Comparison of ENCODE assay signal across 9 cellular contexts in the genomic region with DNA sequence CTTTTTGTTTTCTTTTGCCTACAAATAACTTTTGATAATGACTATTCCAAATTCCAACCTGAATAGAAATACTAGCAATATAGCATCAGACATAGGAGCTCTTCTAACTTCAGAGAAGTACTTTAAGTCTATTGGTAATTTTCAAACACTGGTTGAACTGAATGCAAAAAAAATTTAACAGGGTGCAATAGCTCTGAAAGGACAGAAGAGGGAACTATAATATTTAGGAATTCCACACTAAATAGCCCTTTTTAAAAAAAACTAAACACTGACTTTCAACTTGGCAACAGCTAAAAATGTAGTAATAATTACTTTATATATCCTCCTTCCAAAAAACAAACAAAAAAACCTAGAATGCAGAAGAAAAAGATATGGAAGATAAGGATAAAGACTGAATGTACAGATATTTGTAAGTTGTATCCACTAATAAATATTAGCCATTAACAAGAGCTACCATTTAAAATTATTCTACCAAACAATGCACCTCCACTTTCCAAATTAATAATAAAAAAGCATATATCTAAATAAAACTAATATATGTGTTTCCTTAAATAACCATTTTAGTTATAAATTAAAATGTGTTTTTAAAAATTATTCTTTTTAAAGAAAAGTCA.
DNase-seq lines count a peak whose midpoint lies in the region; ATAC-seq, FAIRE-seq and TF ChIP-seq lines count a peak whose summit lies in the region.
"Had no signal": no experiment of that assay in that cellular context is flagged by ENCODE, and none has a peak within 500 bp of the region (broad histone marks: within the 10 kb centered on the region; RNA-seq: fewer than 3 reads in every experiment).

No MANE protein-coding gene starts in this region.

- TF ChIP-seq CTCF in A673 (conservative IDR thresholded peaks at IDR 0.05; ENCODE audit: low read depth, low read length) (peak; percentile 77), thoracic aorta (IDR thresholded peaks at IDR 0.05) (peak; percentile 46)

- H3K36me3 ChIP-seq in A673 (ENCODE audit: insufficient read depth, low read length, poor library complexity, severe bottlenecking): no peaks in the 10 kb centered on the region
- no peaks in the 10 kb centered on the region for H3K36me3 ChIP-seq in thoracic aorta

- no peak overlapping the region for H3K27ac Mint-ChIP-seq in activated CD4-positive, alpha-beta T cell treated with anti-CD3 and anti-CD28 coated beads, Interleukin-2, amount 10 ng/mL, durations not matched to agents 24 days and 14 days
- H3K27ac Mint-ChIP-seq: dendritic cell treated with granulocyte-macrophage colony-stimulating factor and Interleukin-4, amounts not matched to agents 40 ng/mL and 50 ng/mL, for 4 days had no signal

- BruUV-seq in A673 (replicated peaks; lab: Mats Ljungman, UMichigan): no TSS peak

- ATAC-seq in thoracic aorta (ENCODE audit: insufficient number of reproducible peaks, low FRiP score, low read depth) (no peak), left ventricle myocardium superior (no peak)

- H3K4me1 Mint-ChIP-seq in activated CD4-positive, alpha-beta T cell treated with anti-CD3 and anti-CD28 coated beads, Interleukin-2, amount 10 ng/mL, durations not matched to agents 24 days and 14 days: peaks cover 29% of the 10 kb centered on the region

- intact Hi-C loops in A673 (cut with micrococcal nuclease; ENCODE audit: unreplicated experiment) (loop anchor here (1.0 to 5.0 kb wide), 2 partner anchors 186 to 283 kb away; no protein-coding TSS in a partner anchor), left ventricle myocardium superior (cut with micrococcal nuclease) (no loop called here)
- intact Hi-C loops in activated CD4-positive, alpha-beta T cell treated with anti-CD3 and anti-CD28 coated beads, Interleukin-2, amount 10 ng/mL, durations not matched to agents 24 days and 14 days (cut with micrococcal nuclease): loop anchor here (2.0 to 5.0 kb wide), 3 partner anchors 48 to 280 kb away; no protein-coding TSS in a partner anchor

- H3K27ac ChIP-seq in A673 (ENCODE audit: low read depth, low read length, poor library complexity, severe bottlenecking): no peak overlapping the region
- no peak overlapping the region for H3K27ac ChIP-seq in thoracic aorta

- CTCF ChIA-PET in A673 (lab: Charles Lee): interaction anchor here (1.0 to 1.2 kb wide), 3 partner anchors 47 to 273 kb away, joined by 3 to 9 read pairs (median 4); no protein-coding TSS in a partner anchor

- H3K27me3 ChIP-seq in A673 (replicated peaks; ENCODE audit: insufficient read depth, low read depth, low read length, poor library complexity): no peaks in the 10 kb centered on the region
- H3K27me3 ChIP-seq in thoracic aorta (replicated peaks; ENCODE audit: insufficient read depth): no peaks in the 10 kb centered on the region

- POLR2A ChIA-PET in A673 (lab: Charles Lee; ENCODE audit: low non-redundant PET): no interaction called here

- H3K4me3 Mint-ChIP-seq in activated CD4-positive, alpha-beta T cell treated with anti-CD3 and anti-CD28 coated beads, Interleukin-2, amount 10 ng/mL, durations not matched to agents 24 days and 14 days: no peak overlapping the region
- H3K4me3 Mint-ChIP-seq: dendritic cell treated with granulocyte-macrophage colony-stimulating factor and Interleukin-4, amounts not matched to agents 40 ng/mL and 50 ng/mL, for 4 days had no signal

- peaks cover 4% of the 10 kb centered on the region for H3K4me1 ChIP-seq in A673 (ENCODE audit: insufficient read depth, low read length, poor library complexity, severe bottlenecking)
- no peaks in the 10 kb centered on the region for H3K4me1 ChIP-seq in thoracic aorta (ENCODE audit: control insufficient read depth in 1 of 2, low read depth in 2 of 2)

- H3K9me3 ChIP-seq in A673 (ENCODE audit: low read depth, low read length, poor library complexity, severe bottlenecking): no peaks in the 10 kb centered on the region
- no peaks in the 10 kb centered on the region for H3K9me3 ChIP-seq in thoracic aorta

- H3K36me3 Mint-ChIP-seq in activated CD4-positive, alpha-beta T cell treated with anti-CD3 and anti-CD28 coated beads, Interleukin-2, amount 10 ng/mL, durations not matched to agents 24 days and 14 days (ENCODE audit: low read depth): no peaks in the 10 kb centered on the region

- peak; percentile 48 for DNase-seq in A673 (ENCODE audit: low spot score)
- no peak for DNase-seq in GM18507 (ENCODE audit: extremely low spot score, insufficient read length, low read depth)
- peak; percentile 80 for DNase-seq in RKO (ENCODE audit: low spot score)
- peak; percentile 32 for DNase-seq in fibroblast of gingiva (ENCODE audit: low read depth)
- no peak for DNase-seq in thoracic aorta (ENCODE audit: low spot score)
- DNase-seq in activated CD4-positive, alpha-beta T cell treated with anti-CD3 and anti-CD28 coated beads, Interleukin-2, amount 10 ng/mL, durations not matched to agents 24 days and 14 days: no peak
- DNase-seq in stimulated activated naive CD4-positive, alpha-beta T cell treated with Interleukin-2 at 50 U/mL for 16 hours (lab: John Stamatoyannopoulos, UW): no peak
- no peak for DNase-seq in left ventricle myocardium superior

- FAIRE-seq in GM18507 (lab: Jason Lieb, UNC): peak; percentile 57

- H3K4me3 ChIP-seq in A673 (ENCODE audit: low read depth, low read length, poor library complexity, severe bottlenecking) (no peak overlapping the region), thoracic aorta (no peak overlapping the region)

- no peaks in the 10 kb centered on the region for H3K9me3 Mint-ChIP-seq in activated CD4-positive, alpha-beta T cell treated with anti-CD3 and anti-CD28 coated beads, Interleukin-2, amount 10 ng/mL, durations not matched to agents 24 days and 14 days
- H3K9me3 Mint-ChIP-seq: dendritic cell treated with granulocyte-macrophage colony-stimulating factor and Interleukin-4, amounts not matched to agents 40 ng/mL and 50 ng/mL, for 4 days had no signal

- H3K27me3 Mint-ChIP-seq in activated CD4-positive, alpha-beta T cell treated with anti-CD3 and anti-CD28 coated beads, Interleukin-2, amount 10 ng/mL, durations not matched to agents 24 days and 14 days: no peaks in the 10 kb centered on the region
- H3K27me3 Mint-ChIP-seq: dendritic cell treated with granulocyte-macrophage colony-stimulating factor and Interleukin-4, amounts not matched to agents 40 ng/mL and 50 ng/mL, for 4 days had no signal

Comparison
In these comparisons a context has a peak if more than half of its experiments do, and no peak if none do; other contexts are left out.
1. DNase-seq: peak in A673 (single experiment), RKO (single experiment) and fibroblast of gingiva (single experiment); none in GM18507 (single experiment), thoracic aorta (single experiment), activated CD4-positive, alpha-beta T cell treated with anti-CD3 and anti-CD28 coated beads, Interleukin-2, amount 10 ng/mL, durations not matched to agents 24 days and 14 days (single experiment), stimulated activated naive CD4-positive, alpha-beta T cell treated with Interleukin-2 at 50 U/mL for 16 hours (single experiment) and left ventricle myocardium superior (single experiment).